8 cellular contexts compared by ENCODE assay signal in the genomic region with DNA sequence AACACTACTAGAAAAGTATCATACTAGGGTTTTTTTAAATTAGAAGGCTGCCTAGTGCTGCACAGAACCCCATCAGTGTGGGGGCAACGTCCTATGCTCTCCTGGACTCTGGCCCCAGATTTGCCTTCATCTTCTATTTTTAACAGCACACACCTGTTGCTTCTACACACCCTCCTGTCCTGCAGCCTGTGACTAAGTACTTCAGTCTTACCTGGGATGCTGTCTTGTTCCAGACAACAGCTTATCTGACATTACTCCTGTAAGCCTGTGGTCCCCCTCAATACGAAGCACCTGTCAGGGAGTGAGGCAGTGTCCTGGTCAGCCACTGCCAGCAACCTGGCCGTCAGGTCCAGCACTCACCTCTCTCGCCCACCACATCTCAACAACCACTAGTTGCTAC.
"Had no signal": no experiment of that assay in that cellular context is flagged by ENCODE, and none has a peak within 500 bp of the region (broad histone marks: within the 10 kb centered on the region; RNA-seq: fewer than 3 reads in every experiment).

No MANE protein-coding gene starts in this region.

- H3K27ac ChIP-seq: HL-60, KMS-11 had no signal

- H3K4me2 ChIP-seq: KMS-11 had no signal

- H3K4me3 ChIP-seq: K562 had no signal

- H3K9ac ChIP-seq: KMS-11 had no signal

- ATAC-seq: HepG2, K562 had no signal

- DNase-seq: IMR-90, Karpas-422, KBM-7, KG1 had no signal

- FAIRE-seq: HepG2, K562 had no signal
